8 cellular contexts compared by ENCODE assay signal in genomic region chr6:18155864-18156396, GRCh38. TPM values are rescaled to one million over a fixed set of nuclear protein-coding genes. Genes with fewer than 3 reads are reported as not detected.
DNase-seq lines count a peak whose midpoint lies in the region; ATAC-seq and TF ChIP-seq lines count a peak whose summit lies in the region.

No MANE protein-coding gene starts in this region.

- H3K4me1 ChIP-seq in skeletal muscle tissue (ENCODE audit: control insufficient read depth in 3 of 3, insufficient read depth in 3 of 3, low read length in 3 of 3) = peaks cover 5 to 12% (median 9%) of the 10 kb centered on the region in 3 donors

- peak overlapping the region; percentile 79 to 91 (median 91) for H3K9ac ChIP-seq in skeletal muscle tissue (ENCODE audit: low read depth in 1 of 3, low read length in 3 of 3)

- in situ Hi-C loops in astrocyte of the spinal cord (cut with HindIII; ENCODE audit: low sequenced_read_pairs) = no loop called here

- H3K9me3 ChIP-seq in iPS-18c (ENCODE audit: control insufficient read depth, insufficient read depth, low read length) (peaks cover 5% of the 10 kb centered on the region), skeletal muscle tissue (ENCODE audit: control insufficient read depth in 3 of 3, low read length in 3 of 3) (no peaks in the 10 kb centered on the region)

- peak; percentile 61 for DNase-seq in NCI-H1092 treated with DMSO at 0.1 percent for 48 hours (lab: John Stamatoyannopoulos, UW)
- DNase-seq in SW 1271 (lab: John Stamatoyannopoulos, UW) = peak; percentile 41 to 63
- peak; percentile 35 for DNase-seq in astrocyte of the spinal cord (ENCODE audit: low read depth, low spot score)
- DNase-seq in dedifferentiated amniotic fluid mesenchymal stem cell (ENCODE audit: extremely low spot score) = no peak

- H3K27me3 ChIP-seq in skeletal muscle tissue (ENCODE audit: control insufficient read depth in 3 of 3, insufficient read depth in 3 of 3, low read length in 3 of 3) = no peaks in the 10 kb centered on the region

- peak; percentile 47 for TF ChIP-seq CTCF in astrocyte of the spinal cord (IDR thresholded peaks at IDR 0.05; ENCODE audit: low read depth, low read length)

- H3K36me3 ChIP-seq in skeletal muscle tissue (ENCODE audit: control insufficient read depth in 3 of 3, insufficient read depth in 3 of 3, low read length in 3 of 3) = peaks cover 0 to 7% (median 4%) of the 10 kb centered on the region in 3 donors

- ATAC-seq in GM18498 (IDR thresholded peaks at IDR 0.05; ENCODE audit: unreplicated experiment) = peak; percentile 28
- ATAC-seq in HG02763 (IDR thresholded peaks at IDR 0.05; ENCODE audit: unreplicated experiment) = peak; percentile 30

- H3K4me3 ChIP-seq in astrocyte of the spinal cord (ENCODE audit: low read depth, low read length) = peak overlapping the region; percentile 98
- H3K4me3 ChIP-seq in iPS-18c (ENCODE audit: insufficient read depth, low read depth, low read length) = peak overlapping the region; percentile 72
- peak overlapping the region; percentile 83 to 91 (median 90) for H3K4me3 ChIP-seq in skeletal muscle tissue (ENCODE audit: low read length in 3 of 3)

- H3K27ac ChIP-seq in skeletal muscle tissue (ENCODE audit: low read depth, low read length) = peak overlapping the region; percentile 67

RNA-seq across cellular contexts. Expression of gene KDM1B, which starts 0.7 kb away (rescaled TPM):
- 16.2 TPM for total RNA-seq in skeletal muscle tissue

RNA-seq across cellular contexts. Expression of gene TPMT, which starts 1.1 kb away (rescaled TPM):
- 2.1 TPM for total RNA-seq in skeletal muscle tissue

RNA-seq across cellular contexts. Expression of gene NHLRC1, which starts 33.5 kb away (rescaled TPM):
- 3.1 TPM for total RNA-seq in skeletal muscle tissue
